ENCODE assay signal across 8 cellular contexts in genomic region chr1:173824315-173825081, GRCh38. TPM values are rescaled to one million over a fixed set of nuclear protein-coding genes. Genes with fewer than 3 reads are reported as not detected.
A peak's percentile ranks its signal among the peaks of the same experiment; 100 is the strongest.
DNase-seq lines count a peak whose midpoint lies in the region; ATAC-seq, FAIRE-seq and TF ChIP-seq lines count a peak whose summit lies in the region.

Gene CENPL, minus strand, starts transcription at chr1:173824883. Its CDS starts 13,584 bp downstream, at chr1:173811299.
Gene DARS2, plus strand, starts transcription at chr1:173824673. Its CDS starts 557 bp downstream, at chr1:173825230.

- H3K9me3 Mint-ChIP-seq in natural killer cell = no peaks in the 10 kb centered on the region

- H3K4me2 ChIP-seq in Loucy (ENCODE audit: low read depth, low read length, poor library complexity, severe bottlenecking) = peak within 1 kb of the TSS; percentile 99

- no peaks in the 10 kb centered on the region for H3K9me3 ChIP-seq in Loucy (ENCODE audit: insufficient read depth, low read depth, low read length)

- ATAC-seq in natural killer cell = peak; percentile 84 to 93 (median 88)

- H3K9me2 ChIP-seq in Loucy (replicated peaks; ENCODE audit: low read depth, low read length) = no peaks in the 10 kb centered on the region

- DNase-seq in EL = peak; percentile 98
- peak; percentile 76 for DNase-seq in H54 (ENCODE audit: insufficient read length, low spot score)
- peak; percentile 81 for DNase-seq in activated T-helper 9 cell treated with anti-CD3 and anti-CD28 coated beads, Interleukin-2, amount 50 U/mL, for 16 hours (ENCODE audit: low read depth)
- peak; percentile 99 for DNase-seq in fibroblast of mammary gland (ENCODE audit: low read depth)
- DNase-seq in natural killer cell = peak; percentile 81
- peak; percentile 92 for DNase-seq in stimulated activated naive CD4-positive, alpha-beta T cell treated with Interleukin-2 at 50 U/mL for 16 hours (lab: John Stamatoyannopoulos, UW)

- peak; percentile 70 for FAIRE-seq in H54 (lab: Jason Lieb, UNC)

- H3K36me3 ChIP-seq in Loucy (ENCODE audit: insufficient read depth, low read length) = no peaks in the 10 kb centered on the region

- H3K4me1 Mint-ChIP-seq in natural killer cell = peaks cover 27 to 38% of the 10 kb centered on the region in 2 donors

- H3K4me3 ChIP-seq in Loucy (ENCODE audit: low read length, poor library complexity, severe bottlenecking) (peak within 1 kb of the TSS; percentile 94), fibroblast of mammary gland (ENCODE audit: control insufficient read depth, low read depth, low read length) (peak within 1 kb of the TSS; percentile 96)

- intact Hi-C loops in natural killer cell (cut with micrococcal nuclease) = loop anchor here (1.0 to 10.0 kb wide), 8 partner anchors 43 to 1291 kb away; partner anchors contain the start of genes GAS5, KLHL20 and SUCO

- no peaks in the 10 kb centered on the region for H3K36me3 Mint-ChIP-seq in natural killer cell

- no peaks in the 10 kb centered on the region for H3F3A ChIP-seq in Loucy (ENCODE audit: low read depth)

- H3K4me1 ChIP-seq in Loucy (ENCODE audit: insufficient read depth, low read length, poor library complexity, severe bottlenecking) = peaks cover 37% of the 10 kb centered on the region

- peaks cover 55% of the 10 kb centered on the region for H3K79me2 ChIP-seq in Loucy (ENCODE audit: insufficient read depth, low read length)

- TF ChIP-seq CTCF in Loucy (conservative IDR thresholded peaks at IDR 0.05; ENCODE audit: low read length) (no peak), fibroblast of mammary gland (conservative IDR thresholded peaks at IDR 0.05; ENCODE audit: control insufficient read depth, insufficient read depth, low read depth, low read length) (no peak), natural killer cell (IDR thresholded peaks at IDR 0.05) (no peak)

- no peaks in the 10 kb centered on the region for H3K27me3 Mint-ChIP-seq in natural killer cell (ENCODE audit: low read depth in 2 of 2)

- peak within 1 kb of the TSS; percentile 97 for H3K9ac ChIP-seq in Loucy (ENCODE audit: low read depth, low read length, poor library complexity, severe bottlenecking)

- H3K27ac Mint-ChIP-seq in natural killer cell = peak within 1 kb of the TSS; percentile 95 to 98

- H4K20me1 ChIP-seq in Loucy (ENCODE audit: insufficient read depth, low read length, poor library complexity, severe bottlenecking) = peaks cover 22% of the 10 kb centered on the region

- peak within 1 kb of the TSS; percentile 99 for H3K4me3 Mint-ChIP-seq in natural killer cell

- TF ChIP-seq POLR2A in H54 (IDR thresholded peaks at IDR 0.05; ENCODE audit: low read depth, low read length) (peak; percentile 53), Raji (IDR thresholded peaks at IDR 0.05; ENCODE audit: insufficient read depth, low read depth, low read length) (peak; percentile 78)

- no peaks in the 10 kb centered on the region for H3K27me3 ChIP-seq in Loucy (ENCODE audit: insufficient read depth, low read length, poor library complexity, severe bottlenecking)

- peak within 1 kb of the TSS; percentile 94 for H2AFZ ChIP-seq in Loucy (ENCODE audit: low read length)

RNA-seq across cellular contexts. Expression of gene CENPL, which starts in this region (rescaled TPM):
- total RNA-seq in natural killer cell = 10 to 100 TPM in 2 of 3 donors, 1 to 10 TPM in 1; 8.8 to 16.4 (median 10.0) TPM

RNA-seq across cellular contexts. Expression of gene DARS2, which starts in this region (rescaled TPM):
- total RNA-seq in natural killer cell = 1 to 10 TPM; 5.0 to 8.4 (median 5.8) TPM

Comparison
In these comparisons a context has a peak if more than half of its experiments do, and no peak if none do; other contexts are left out.
1. Peak in every context shown above with its lines: DNase-seq, ATAC-seq and H3K4me3 ChIP-seq.